18 cellular contexts compared by ENCODE assay signal in the genomic region with DNA sequence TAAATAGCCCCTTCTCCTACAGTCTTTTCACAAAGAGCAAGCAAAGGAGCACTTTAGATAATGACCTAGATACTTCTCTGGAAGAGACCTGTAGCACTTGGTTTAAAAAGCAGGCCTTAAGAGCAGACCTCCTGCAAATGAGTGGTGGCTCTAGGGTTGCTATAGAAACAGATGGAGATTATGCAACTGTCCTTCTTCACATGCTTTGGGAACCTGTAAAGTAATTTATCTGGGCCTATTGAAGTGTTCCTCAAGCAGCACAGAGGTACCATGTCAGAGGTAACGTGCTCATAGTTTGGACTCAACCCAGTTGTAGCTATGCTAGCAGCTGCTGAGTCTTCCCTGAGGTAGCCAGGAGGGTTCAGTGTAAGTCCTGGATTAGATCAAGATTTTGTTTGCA.
DNase-seq lines count a peak whose midpoint lies in the region; ATAC-seq, FAIRE-seq and TF ChIP-seq lines count a peak whose summit lies in the region.
"Had no signal": no experiment of that assay in that cellular context is flagged by ENCODE, and none has a peak within 500 bp of the region (broad histone marks: within the 10 kb centered on the region; RNA-seq: fewer than 3 reads in every experiment).

No MANE protein-coding gene starts in this region.

- H4K20me1 ChIP-seq in H1 (replicated peaks in 1 of 2; ENCODE audit: control insufficient read depth in 1 of 2, insufficient read depth in 2 of 2, low read length in 2 of 2): no peaks in the 10 kb centered on the region
- H4K20me1 ChIP-seq: BLaER1 had no signal

- no peak overlapping the region for H2BK5ac ChIP-seq in H1 (ENCODE audit: low read depth, low read length)

- H3K56ac ChIP-seq in H1 (replicated peaks; ENCODE audit: insufficient read length, low read depth, low read length): no peak overlapping the region

- no peak overlapping the region for H4K91ac ChIP-seq in H1 (replicated peaks; ENCODE audit: insufficient read length, low read length)

- no peak overlapping the region for H3K4me3 ChIP-seq in H1 (ENCODE audit: extremely low read depth in 1 of 4, insufficient read depth in 2 of 4, low read depth in 3 of 4, low read length in 4 of 4)
- H3K4me3 ChIP-seq in stomach smooth muscle (ENCODE audit: low read length in 2 of 2): no peak overlapping the region
- no peak overlapping the region for H3K4me3 ChIP-seq in heart left ventricle
- H3K4me3 ChIP-seq: BLaER1, SJCRH30 had no signal

- no peak overlapping the region for H3K4ac ChIP-seq in H1 (replicated peaks; ENCODE audit: insufficient read length, low read depth, low read length)

- no peak for TF ChIP-seq POLR2A in H1 (IDR thresholded peaks at IDR 0.05; ENCODE audit: control extremely low read depth in 1 of 2, low read depth in 2 of 2, low read length in 2 of 2)
- TF ChIP-seq POLR2A in heart left ventricle (IDR thresholded peaks at IDR 0.05): no peak

- TF ChIP-seq RAD21 in H1 (IDR thresholded peaks at IDR 0.05 in 1 of 2, conservative IDR thresholded peaks at IDR 0.05 in 1 of 2; ENCODE audit: low read depth in 2 of 2, low read length in 2 of 2): no peak

- H3K23me2 ChIP-seq in H1 (ENCODE audit: low read depth, low read length): 0 out of 2 replicates have a peak, but pooled peaks cover 1% of the 10 kb centered on the region

- H2BK20ac ChIP-seq in H1 (ENCODE audit: low read length): no peak overlapping the region

- no peaks in the 10 kb centered on the region for H3K9me3 Mint-ChIP-seq in activated T-cell treated with anti-CD3 and anti-CD28 coated beads, Interleukin-2, amount 50 U/mL, for 4 hours
- H3K9me3 Mint-ChIP-seq: CD8-positive, alpha-beta memory T cell had no signal

- H3K9ac ChIP-seq in H1 (replicated peaks in 1 of 4; ENCODE audit: extremely low read depth in 1 of 4, low read depth in 3 of 4, low read length in 3 of 4): no peak overlapping the region
- no peak overlapping the region for H3K9ac ChIP-seq in stomach smooth muscle (ENCODE audit: low read length in 2 of 2)
- H3K9ac ChIP-seq: BLaER1 had no signal

- H3K27ac ChIP-seq in H1 (ENCODE audit: low read depth, low read length): no peak overlapping the region
- peak overlapping the region; percentile 69 for H3K27ac ChIP-seq in stomach smooth muscle (ENCODE audit: low read length)
- H3K27ac ChIP-seq in heart left ventricle: no peak overlapping the region
- H3K27ac ChIP-seq: BLaER1, RWPE1, SJCRH30 had no signal

- H3K27me3 ChIP-seq in H1 (replicated peaks in 1 of 4; ENCODE audit: control insufficient read depth in 3 of 4, extremely low read depth in 1 of 4, insufficient read depth in 3 of 4, low read length in 3 of 4): no peaks in the 10 kb centered on the region
- H3K27me3 ChIP-seq in stomach smooth muscle (ENCODE audit: control insufficient read depth in 1 of 2, insufficient read depth in 2 of 2, low read length in 2 of 2): no peaks in the 10 kb centered on the region
- H3K27me3 ChIP-seq in heart left ventricle: peaks cover 0 to 11% (median 0%) of the 10 kb centered on the region in 9 donors
- H3K27me3 ChIP-seq: BLaER1 had no signal

- POLR2A ChIA-PET in H1 (lab: Charles Lee; ENCODE audit: partially characterized antibody): no interaction called here

- H2AFZ ChIP-seq in H1 (ENCODE audit: low read length): no peak overlapping the region

- H2BK15ac ChIP-seq in H1 (ENCODE audit: low read length): no peak overlapping the region

- H3K23ac ChIP-seq in H1 (ENCODE audit: insufficient read length): no peak overlapping the region

- TF ChIP-seq CTCF in H1 (IDR thresholded peaks at IDR 0.05; ENCODE audit: control extremely low read depth in 1 of 3, insufficient read depth in 1 of 3, low read depth in 1 of 3, low read length in 3 of 3) (no peak), heart left ventricle (IDR thresholded peaks at IDR 0.05) (no peak)

- WGBS in H1 (ENCODE audit: extremely low coverage in 1 of 2, insufficient coverage in 1 of 2, insufficient read length in 1 of 2, insufficient replicate concordance in 2 of 2, low coverage in 1 of 2, low lambda C conversion rate in 2 of 2, missing lambda C conversion rate in 1 of 2), 2 experiments: 100% methylated on average over 1 of the region's 1 CpG; no CpG with 5 or more reads in 1 of the 2 experiments
- 79 to 89% (median 82%) methylated on average over 1 of the region's 1 CpG for WGBS in heart left ventricle, 4 donors

- DNase-seq in NCI-H1417 (lab: John Stamatoyannopoulos, UW) (peak; percentile 29 to 98 (median 65)), NCI-H1417 treated with DMSO at 0.1 percent for 48 hours (lab: John Stamatoyannopoulos, UW) (no peak), NCI-H2227 (lab: John Stamatoyannopoulos, UW; ENCODE audit: unreplicated experiment) (peak; percentile 78), H1 (ENCODE audit: low read depth in 1 of 2, low spot score in 2 of 2) (no peak), heart left ventricle (no peak), OCI-M1 (lab: John Stamatoyannopoulos, UW) (no peak)
- no peak for DNase-seq in activated T-cell treated with anti-CD3 and anti-CD28 coated beads, Interleukin-2, amount 50 U/mL, for 4 hours
- DNase-seq: CD8-positive, alpha-beta memory T cell; NCI-H1048; NCI-H1930; NCI-H526; PC-3; SJCRH30 had no signal

- H2BK120ac ChIP-seq in H1 (replicated peaks; ENCODE audit: low read depth, low read length): no peak overlapping the region

- H2AK5ac ChIP-seq in H1 (ENCODE audit: low read depth, low read length): no peak overlapping the region

- H3K4me2 ChIP-seq in H1 (ENCODE audit: insufficient read depth in 1 of 2, low read depth in 2 of 2, low read length in 2 of 2): no peak overlapping the region
- H3K4me2 ChIP-seq: BLaER1 had no signal

- H3K4me3 Mint-ChIP-seq in activated T-cell treated with anti-CD3 and anti-CD28 coated beads, Interleukin-2, amount 50 U/mL, for 4 hours: no peak overlapping the region
- H3K4me3 Mint-ChIP-seq: CD8-positive, alpha-beta memory T cell had no signal

- FAIRE-seq in H1 (lab: Jason Lieb, UNC): no peak
- FAIRE-seq: GM12892, H54 had no signal

- ATAC-seq in heart left ventricle: no peak
- no peak for ATAC-seq in activated T-cell treated with anti-CD3 and anti-CD28 coated beads, Interleukin-2, amount 50 U/mL, for 4 hours
- ATAC-seq: PC-3 had no signal

- H3K14ac ChIP-seq in H1 (ENCODE audit: insufficient read length): no peak overlapping the region

- CTCF ChIA-PET in H1 (lab: Charles Lee; ENCODE audit: partially characterized antibody): interaction anchor here (0.6 to 1.6 kb wide), 5 partner anchors 17 to 533 kb away, joined by 3 to 6 read pairs (median 3); no protein-coding TSS in a partner anchor

- H3K9me3 ChIP-seq in H1 (ENCODE audit: insufficient read depth in 2 of 2, low read depth in 1 of 2, low read length in 1 of 2): no peaks in the 10 kb centered on the region
- no peaks in the 10 kb centered on the region for H3K9me3 ChIP-seq in stomach smooth muscle (ENCODE audit: control insufficient read depth in 2 of 2, low read length in 2 of 2)
- no peaks in the 10 kb centered on the region for H3K9me3 ChIP-seq in heart left ventricle
- H3K9me3 ChIP-seq: BLaER1, SJCRH30 had no signal

- no peaks in the 10 kb centered on the region for H3K36me3 ChIP-seq in H1 (ENCODE audit: control insufficient read depth in 2 of 4, insufficient read depth in 4 of 4, low read length in 3 of 4)
- H3K36me3 ChIP-seq in stomach smooth muscle (ENCODE audit: control insufficient read depth in 2 of 2, insufficient read depth in 2 of 2, low read length in 2 of 2): no peaks in the 10 kb centered on the region
- no peaks in the 10 kb centered on the region for H3K36me3 ChIP-seq in heart left ventricle
- H3K36me3 ChIP-seq: BLaER1, SJCRH30 had no signal

- no peaks in the 10 kb centered on the region for H3K79me2 ChIP-seq in H1 (ENCODE audit: control insufficient read depth in 1 of 2, insufficient read depth in 2 of 2, low read length in 2 of 2)

- no peak overlapping the region for H3K18ac ChIP-seq in H1 (ENCODE audit: extremely low read depth, low read length)

- H4K8ac ChIP-seq in H1 (ENCODE audit: extremely low read depth, insufficient read depth, low read length): no peak overlapping the region

- intact Hi-C loops in heart left ventricle (cut with DNase I): no loop called here

- H3K36me3 Mint-ChIP-seq in activated T-cell treated with anti-CD3 and anti-CD28 coated beads, Interleukin-2, amount 50 U/mL, for 4 hours (ENCODE audit: insufficient read depth): no peaks in the 10 kb centered on the region
- H3K36me3 Mint-ChIP-seq: CD8-positive, alpha-beta memory T cell had no signal

- no peak for TF ChIP-seq EP300 in H1 (IDR thresholded peaks at IDR 0.05; ENCODE audit: borderline replicate concordance in 1 of 2, low read depth in 2 of 2, low read length in 2 of 2)

- H4K5ac ChIP-seq in H1 (ENCODE audit: insufficient read length, low read depth, low read length): no peak overlapping the region

- H3K4me1 ChIP-seq in H1 (replicated peaks in 1 of 4; ENCODE audit: control insufficient read depth in 3 of 4, insufficient read depth in 4 of 4, low read length in 3 of 4): peaks cover 0 to 9% (median 0%) of the 10 kb centered on the region in 4 experiments; a peak in 2 of 7 replicates
- H3K4me1 ChIP-seq in stomach smooth muscle (ENCODE audit: control insufficient read depth, insufficient read depth, low read length): peaks cover 19% of the 10 kb centered on the region
- peaks cover 0 to 2% (median 0%) of the 10 kb centered on the region in 12 donors for H3K4me1 ChIP-seq in heart left ventricle
- H3K4me1 ChIP-seq: BLaER1, SJCRH30 had no signal

- no peaks in the 10 kb centered on the region for H3K4me1 Mint-ChIP-seq in activated T-cell treated with anti-CD3 and anti-CD28 coated beads, Interleukin-2, amount 50 U/mL, for 4 hours (ENCODE audit: low read depth)
- H3K4me1 Mint-ChIP-seq: CD8-positive, alpha-beta memory T cell had no signal

- H3K79me1 ChIP-seq in H1 (ENCODE audit: low read depth, low read length): no peaks in the 10 kb centered on the region

- H3K27me3 Mint-ChIP-seq in activated T-cell treated with anti-CD3 and anti-CD28 coated beads, Interleukin-2, amount 50 U/mL, for 4 hours (ENCODE audit: low read depth): peaks cover 10% of the 10 kb centered on the region

- no peak overlapping the region for H2BK12ac ChIP-seq in H1 (ENCODE audit: low read depth, low read length)

TF ChIP-seq in H1, 55 proteins besides CTCF, POLR2A, EP300 and RAD21:
- 0 out of 2 replicates have a peak, but pooled peaks have one; percentile 18 for TF ChIP-seq CEBPB (IDR thresholded peaks at IDR 0.05; ENCODE audit: low read depth, low read length)
- no peak for TF ChIP-seq JUN (IDR thresholded peaks at IDR 0.05; ENCODE audit: low read depth, low read length)

Comparison
In these comparisons a context has a peak if more than half of its experiments do, and no peak if none do; other contexts are left out.
1. DNase-seq: peak in NCI-H1417 (3 of 3) and NCI-H2227 (single experiment); none in NCI-H1417 treated with DMSO at 0.1 percent for 48 hours (single experiment), H1 (0 of 2), heart left ventricle (0 of 5), activated T-cell treated with anti-CD3 and anti-CD28 coated beads, Interleukin-2, amount 50 U/mL, for 4 hours (single experiment) and OCI-M1 (single experiment).